ENCODE assay signal across 8 cellular contexts in genomic region chr13:41131665-41132511, GRCh38. TPM values are rescaled to one million over a fixed set of nuclear protein-coding genes. Genes with fewer than 3 reads are reported as not detected.
DNase-seq lines count a peak whose midpoint lies in the region; ATAC-seq and TF ChIP-seq lines count a peak whose summit lies in the region.
"Not testable (repeated sequence)": the region's sequence is repeated elsewhere in the genome, so short reads cannot be mapped to it uniquely, and the experiment has no call there.

No MANE protein-coding gene starts in this region.

- peak overlapping the region; percentile 84 for H3K4me2 ChIP-seq in OCI-LY7 (ENCODE audit: low read length)
- H3K4me2 ChIP-seq in skeletal muscle satellite cell (ENCODE audit: low read length), result peak overlapping the region; percentile 82

- not testable (repeated sequence) for H3K27me3 ChIP-seq in esophagus (ENCODE audit: control insufficient read depth in 1 of 2, insufficient read depth in 2 of 2, low read length in 2 of 2); lung (ENCODE audit: control insufficient read depth, insufficient read depth); skeletal muscle satellite cell (ENCODE audit: control insufficient read depth, insufficient read depth, low read length)

- H3K4me3 Mint-ChIP-seq in activated naive CD4-positive, alpha-beta T cell treated with anti-CD3 and anti-CD28 coated beads, Interleukin-2, amount 10 ng/mL, durations not matched to agents 7 days and 5 days, result peak overlapping the region; percentile 93

- CTCF ChIA-PET in OCI-LY7 (lab: Charles Lee; ENCODE audit: unreplicated experiment), result interaction anchor here (0.5 kb wide), 1 partner anchor 184 kb away, joined by 4 read pairs; no protein-coding TSS in a partner anchor
- CTCF ChIA-PET in activated naive CD4-positive, alpha-beta T cell treated with anti-CD3 and anti-CD28 coated beads, Interleukin-2, amount 10 ng/mL, durations not matched to agents 7 days and 5 days (lab: Charles Lee), result not testable (repeated sequence)

- not testable (repeated sequence) for H4K20me1 ChIP-seq in OCI-LY7 (ENCODE audit: insufficient read depth, low read length)

- H3K27ac ChIP-seq in OCI-LY7 (ENCODE audit: low read depth, low read length, poor library complexity, severe bottlenecking), result peak overlapping the region; percentile 36
- H3K27ac ChIP-seq in esophagus (ENCODE audit: low read depth in 2 of 2, low read length in 1 of 2), result peak overlapping the region; percentile 82
- H3K27ac ChIP-seq in lung (ENCODE audit: low read depth in 1 of 2, low read length in 1 of 2), result peak overlapping the region; percentile 90 to 95

- peaks cover 22% of the 10 kb centered on the region for H3K36me3 ChIP-seq in OCI-LY7 (ENCODE audit: insufficient read depth, low read length)
- not testable (repeated sequence) for H3K36me3 ChIP-seq in esophagus (ENCODE audit: control insufficient read depth in 2 of 2, insufficient read depth in 2 of 2, low read length in 1 of 2); lung (ENCODE audit: control insufficient read depth in 2 of 2, insufficient read depth in 2 of 2, low read length in 2 of 2); skeletal muscle satellite cell (ENCODE audit: insufficient read depth, low read length)

- H3K27me3 Mint-ChIP-seq in activated naive CD4-positive, alpha-beta T cell treated with anti-CD3 and anti-CD28 coated beads, Interleukin-2, amount 10 ng/mL, durations not matched to agents 7 days and 5 days, result not testable (repeated sequence)

- H3K9ac ChIP-seq in skeletal muscle satellite cell (ENCODE audit: low read depth, low read length), result peak overlapping the region; percentile 71

- H3K79me2 ChIP-seq in OCI-LY7 (ENCODE audit: insufficient read depth, low read depth, low read length), result peaks cover 39% of the 10 kb centered on the region

- not testable (repeated sequence) for H3K36me3 Mint-ChIP-seq in activated naive CD4-positive, alpha-beta T cell treated with anti-CD3 and anti-CD28 coated beads, Interleukin-2, amount 10 ng/mL, durations not matched to agents 7 days and 5 days

- H3K4me3 ChIP-seq in AG10803 (ENCODE audit: low read length) (peak overlapping the region; percentile 83), OCI-LY7 (ENCODE audit: low read depth, low read length, poor library complexity, severe bottlenecking) (peak overlapping the region; percentile 84), esophagus (ENCODE audit: low read depth in 1 of 2, low read length in 2 of 2) (peak overlapping the region; percentile 74 to 76), lung (peak overlapping the region; percentile 77), skeletal muscle satellite cell (ENCODE audit: low read length) (peak overlapping the region; percentile 74)

- H3K4me1 Mint-ChIP-seq in activated naive CD4-positive, alpha-beta T cell treated with anti-CD3 and anti-CD28 coated beads, Interleukin-2, amount 10 ng/mL, durations not matched to agents 7 days and 5 days, result peaks cover 49% of the 10 kb centered on the region

- peak overlapping the region; percentile 95; the same call in 1 of the 2 replicates for H2AFZ ChIP-seq in OCI-LY7 (ENCODE audit: low read length)

- H3K9me3 Mint-ChIP-seq in activated naive CD4-positive, alpha-beta T cell treated with anti-CD3 and anti-CD28 coated beads, Interleukin-2, amount 10 ng/mL, durations not matched to agents 7 days and 5 days, result not testable (repeated sequence)

- ATAC-seq in GM19463 (IDR thresholded peaks at IDR 0.05; ENCODE audit: unreplicated experiment) (peak; percentile 12), HG03095 (IDR thresholded peaks at IDR 0.05; ENCODE audit: unreplicated experiment) (peak; percentile 9), lung (ENCODE audit: insufficient read depth, low FRiP score) (peak; percentile 15)

- intact Hi-C loops in OCI-LY7 (cut with micrococcal nuclease; ENCODE audit: unreplicated experiment), result loop anchor here (1.0 to 5.0 kb wide), 5 partner anchors 62 to 335 kb away; partner anchors contain the start of genes KBTBD7, MTRF1 and NAA16

- H3K9me2 ChIP-seq in OCI-LY7 (ENCODE audit: insufficient read depth, low read length), result not testable (repeated sequence)

- TF ChIP-seq CTCF in AG10803 (conservative IDR thresholded peaks at IDR 0.05; ENCODE audit: low read length); OCI-LY7 (conservative IDR thresholded peaks at IDR 0.05; ENCODE audit: low read length); lung (IDR thresholded peaks at IDR 0.05; ENCODE audit: control extremely low read depth, extremely low read depth): not testable (repeated sequence)

- H3K9me3 ChIP-seq in OCI-LY7 (ENCODE audit: low read length); esophagus (ENCODE audit: control insufficient read depth in 2 of 2, insufficient read depth in 1 of 2, low read depth in 1 of 2, low read length in 1 of 2); lung (ENCODE audit: control insufficient read depth in 2 of 2, insufficient read depth in 1 of 2, low read length in 1 of 2); skeletal muscle satellite cell (replicated peaks; ENCODE audit: low read length): not testable (repeated sequence)

- not testable (repeated sequence) for BruUV-seq in OCI-LY7 (replicated peaks; lab: Mats Ljungman, UMichigan)

- H3K27ac Mint-ChIP-seq in activated naive CD4-positive, alpha-beta T cell treated with anti-CD3 and anti-CD28 coated beads, Interleukin-2, amount 10 ng/mL, durations not matched to agents 7 days and 5 days, result peak overlapping the region; percentile 95

- POLR2A ChIA-PET in OCI-LY7 (lab: Charles Lee), result interaction anchor here (0.7 kb wide), 1 partner anchor 241 kb away, joined by 3 read pairs; no protein-coding TSS in a partner anchor

- peaks cover 39% of the 10 kb centered on the region for H3K4me1 ChIP-seq in OCI-LY7 (ENCODE audit: insufficient read depth, low read length, poor library complexity, severe bottlenecking)
- H3K4me1 ChIP-seq in esophagus (ENCODE audit: control insufficient read depth in 2 of 2, insufficient read depth in 2 of 2, low read length in 1 of 2), result peaks cover 0 to 10% of the 10 kb centered on the region in 2 donors
- H3K4me1 ChIP-seq in lung (ENCODE audit: control insufficient read depth in 2 of 2, insufficient read depth in 2 of 2, low read length in 2 of 2), result peaks cover 8 to 28% of the 10 kb centered on the region in 2 donors
- H3K4me1 ChIP-seq in skeletal muscle satellite cell (ENCODE audit: control insufficient read depth, insufficient read depth, low read length), result peaks cover 29% of the 10 kb centered on the region

- WGBS in esophagus, 2 donors, result 26 to 27% methylated on average over 48 of the region's 48 CpGs
- WGBS in lung, 2 donors, result 23 to 27% methylated on average over 48 of the region's 48 CpGs

- not testable (repeated sequence) for DNase-seq in AG10803 (ENCODE audit: low read depth); OCI-LY7 (ENCODE audit: low spot score); activated naive CD4-positive, alpha-beta T cell treated with anti-CD3 and anti-CD28 coated beads, Interleukin-2, amount 10 ng/mL, durations not matched to agents 7 days and 5 days; lung (ENCODE audit: low spot score)

RNA-seq across cellular contexts. Expression of gene KBTBD6, which starts 0.7 kb away (rescaled TPM):
- 11.1 and 11.6 TPM in 2 replicates for total RNA-seq in OCI-LY7 (2014; rRNA removed; shearing (Covaris generic))
- total RNA-seq in OCI-LY7 (2022) (7.8 and 8.3 TPM in 2 replicates), lung (10 to 100 TPM in 1 of 2 donors, 1 to 10 TPM in 1; 6.7 to 10.4 TPM)
- polyA plus RNA-seq in esophagus (1 to 10 TPM; 1.2 to 1.5 TPM), lung (1 to 10 TPM; 2.4 to 2.9 TPM)
- 10.0 and 10.6 TPM in 2 replicates for total RNA-seq in skeletal muscle satellite cell (2012; rRNA removed)

Comparison
In these comparisons a context has a peak if more than half of its experiments do, and no peak if none do; other contexts are left out.
1. H3K27ac ChIP-seq: peak in every context shown above with its lines; median percentile 92 in lung; 82 in esophagus; 36 in OCI-LY7.